In genomic region chr4:70722199-70722791, GRCh38 we compare ENCODE assay signal across 8 cellular contexts. TPM values are rescaled to one million over a fixed set of nuclear protein-coding genes. Genes with fewer than 3 reads are reported as not detected.
DNase-seq lines count a peak whose midpoint lies in the region; ATAC-seq and TF ChIP-seq lines count a peak whose summit lies in the region.

No MANE protein-coding gene starts in this region.

- DNase-seq in BJ (ENCODE audit: low read depth) (no peak), NCI-H1105 (lab: John Stamatoyannopoulos, UW) (peak; percentile 7), right cardiac atrium (no peak), NAMALWA (ENCODE audit: low spot score) (no peak)
- no peak for DNase-seq in activated naive CD4-positive, alpha-beta T cell treated with anti-CD3 and anti-CD28 coated beads, Interleukin-2, amount 50 U/mL, for 72 hours (ENCODE audit: low spot score in 2 of 2)
- DNase-seq in stimulated activated CD4-positive, alpha-beta T cell treated with anti-CD3 and anti-CD28 coated beads, Interleukin-4, amount 100 ng/mL, for 1 hour, result peak; percentile 20

- H3K9me3 Mint-ChIP-seq in activated naive CD4-positive, alpha-beta T cell treated with anti-CD3 and anti-CD28 coated beads, Interleukin-2, amount 50 U/mL, for 72 hours, result no peaks in the 10 kb centered on the region

- peak overlapping the region; percentile 56 for H3K4me3 ChIP-seq in BJ (ENCODE audit: low read depth, low read length)
- H3K4me3 ChIP-seq in right cardiac atrium (ENCODE audit: low read length), result peak overlapping the region; percentile 76

- CTCF ChIA-PET in BJ (lab: Yijun Ruan, JAX), result interaction anchor here (0.5 to 1.3 kb wide), 4 partner anchors 8 to 205 kb away, joined by 4 to 6 read pairs (median 5); no protein-coding TSS in a partner anchor

- no peaks in the 10 kb centered on the region for H3K9me3 ChIP-seq in right cardiac atrium (ENCODE audit: control insufficient read depth, low read length)

- H3K27ac Mint-ChIP-seq in activated naive CD4-positive, alpha-beta T cell treated with anti-CD3 and anti-CD28 coated beads, Interleukin-2, amount 50 U/mL, for 72 hours, result no peak overlapping the region

- intact Hi-C loops in right cardiac atrium (cut with DNase I), result no loop called here

- POLR2A ChIA-PET in BJ (lab: Charles Lee), result interaction anchor here (0.6 kb wide), 4 partner anchors 51 to 1684 kb away, joined by 3 to 7 read pairs (median 4); no protein-coding TSS in a partner anchor

- H3K27me3 ChIP-seq in BJ (ENCODE audit: control insufficient read depth, insufficient read depth, low read length), result no peaks in the 10 kb centered on the region
- H3K27me3 ChIP-seq in right cardiac atrium (ENCODE audit: control insufficient read depth, insufficient read depth), result no peaks in the 10 kb centered on the region

- WGBS in right cardiac atrium, result 50% methylated on average over 7 of the region's 7 CpGs

- ATAC-seq in activated naive CD4-positive, alpha-beta T cell treated with anti-CD3 and anti-CD28 coated beads, Interleukin-2, amount 50 U/mL, for 72 hours, result peak; percentile 62 to 74
- ATAC-seq in right cardiac atrium, result peak; percentile 57 to 68
- no peak for ATAC-seq in GM18873 (IDR thresholded peaks at IDR 0.05; ENCODE audit: low FRiP score, unreplicated experiment)
- ATAC-seq in GM18498 (IDR thresholded peaks at IDR 0.05; ENCODE audit: unreplicated experiment), result no peak

- H3K4me1 ChIP-seq in right cardiac atrium (ENCODE audit: control insufficient read depth, insufficient read depth, low read length), result peaks cover 6% of the 10 kb centered on the region

- peak overlapping the region; percentile 50 for H3K27ac ChIP-seq in right cardiac atrium (ENCODE audit: low read length)

- H3K36me3 ChIP-seq in BJ (ENCODE audit: control insufficient read depth, insufficient read depth, low read length), result peaks cover 2% of the 10 kb centered on the region; the same call in 1 of the 2 replicates

- H3K36me3 Mint-ChIP-seq in activated naive CD4-positive, alpha-beta T cell treated with anti-CD3 and anti-CD28 coated beads, Interleukin-2, amount 50 U/mL, for 72 hours, result no peaks in the 10 kb centered on the region

- TF ChIP-seq CTCF in BJ (IDR thresholded peaks at IDR 0.05; ENCODE audit: insufficient read depth, low read depth, low read length), result no peak

RNA-seq across cellular contexts. Expression of gene RUFY3, which starts 0.5 kb away (rescaled TPM):
- polyA plus RNA-seq in BJ (2011; rRNA removed), result 22.8 and 32.6 TPM in 2 replicates
- 13.4 and 14.5 TPM in 2 replicates for polyA minus RNA-seq in BJ (2011; rRNA and poly(A)+ RNA removed)
- 10 to 100 TPM; 16.0 to 23.5 TPM for total RNA-seq in activated naive CD4-positive, alpha-beta T cell treated with anti-CD3 and anti-CD28 coated beads, Interleukin-2, amount 50 U/mL, for 72 hours
- 10 to 100 TPM; 23.9 to 30.1 (median 29.3) TPM for total RNA-seq in right cardiac atrium
- polyA plus RNA-seq in right cardiac atrium, result 14.1 TPM

RNA-seq across cellular contexts. Expression of gene UTP3, which starts 34.0 kb away (rescaled TPM):
- polyA plus RNA-seq in BJ (2011; rRNA removed), result 10.4 and 16.8 TPM in 2 replicates
- polyA minus RNA-seq in BJ (2011; rRNA and poly(A)+ RNA removed), result 3.9 and 5.5 TPM in 2 replicates
- total RNA-seq in activated naive CD4-positive, alpha-beta T cell treated with anti-CD3 and anti-CD28 coated beads, Interleukin-2, amount 50 U/mL, for 72 hours, result 10 to 100 TPM; 19.3 to 31.6 TPM
- total RNA-seq in right cardiac atrium, result 10 to 100 TPM; 17.6 to 19.9 (median 18.6) TPM
- polyA plus RNA-seq in right cardiac atrium, result 15.5 TPM

RNA-seq across cellular contexts. Expression of gene JCHAIN, which starts 56.0 kb away (rescaled TPM):
- polyA plus RNA-seq in BJ (2011; rRNA removed) (8.5 and 14.9 TPM in 2 replicates), right cardiac atrium (0.36 TPM)
- polyA minus RNA-seq in BJ (2011; rRNA and poly(A)+ RNA removed), result 0.67 and 2.2 TPM in 2 replicates
- under 1 TPM in 1 of 2 donors, not detected in 1; 0.68 TPM for total RNA-seq in activated naive CD4-positive, alpha-beta T cell treated with anti-CD3 and anti-CD28 coated beads, Interleukin-2, amount 50 U/mL, for 72 hours
- total RNA-seq in right cardiac atrium, result 10 to 100 TPM in 1 of 4 donors, 1 to 10 TPM in 3; 1.8 to 20.0 (median 4.4) TPM

Comparison
In these comparisons a context has a peak if more than half of its experiments do, and no peak if none do; other contexts are left out.
1. DNase-seq: peak in NCI-H1105 (single experiment) and stimulated activated CD4-positive, alpha-beta T cell treated with anti-CD3 and anti-CD28 coated beads, Interleukin-4, amount 100 ng/mL, for 1 hour (single experiment); none in BJ (single experiment), activated naive CD4-positive, alpha-beta T cell treated with anti-CD3 and anti-CD28 coated beads, Interleukin-2, amount 50 U/mL, for 72 hours (0 of 2), right cardiac atrium (0 of 3) and NAMALWA (single experiment).
2. ATAC-seq: peak in activated naive CD4-positive, alpha-beta T cell treated with anti-CD3 and anti-CD28 coated beads, Interleukin-2, amount 50 U/mL, for 72 hours (2 of 2) and right cardiac atrium (2 of 2); none in GM18873 (single experiment) and GM18498 (single experiment).